1 cellular context compared by ENCODE assay signal in the genomic region with DNA sequence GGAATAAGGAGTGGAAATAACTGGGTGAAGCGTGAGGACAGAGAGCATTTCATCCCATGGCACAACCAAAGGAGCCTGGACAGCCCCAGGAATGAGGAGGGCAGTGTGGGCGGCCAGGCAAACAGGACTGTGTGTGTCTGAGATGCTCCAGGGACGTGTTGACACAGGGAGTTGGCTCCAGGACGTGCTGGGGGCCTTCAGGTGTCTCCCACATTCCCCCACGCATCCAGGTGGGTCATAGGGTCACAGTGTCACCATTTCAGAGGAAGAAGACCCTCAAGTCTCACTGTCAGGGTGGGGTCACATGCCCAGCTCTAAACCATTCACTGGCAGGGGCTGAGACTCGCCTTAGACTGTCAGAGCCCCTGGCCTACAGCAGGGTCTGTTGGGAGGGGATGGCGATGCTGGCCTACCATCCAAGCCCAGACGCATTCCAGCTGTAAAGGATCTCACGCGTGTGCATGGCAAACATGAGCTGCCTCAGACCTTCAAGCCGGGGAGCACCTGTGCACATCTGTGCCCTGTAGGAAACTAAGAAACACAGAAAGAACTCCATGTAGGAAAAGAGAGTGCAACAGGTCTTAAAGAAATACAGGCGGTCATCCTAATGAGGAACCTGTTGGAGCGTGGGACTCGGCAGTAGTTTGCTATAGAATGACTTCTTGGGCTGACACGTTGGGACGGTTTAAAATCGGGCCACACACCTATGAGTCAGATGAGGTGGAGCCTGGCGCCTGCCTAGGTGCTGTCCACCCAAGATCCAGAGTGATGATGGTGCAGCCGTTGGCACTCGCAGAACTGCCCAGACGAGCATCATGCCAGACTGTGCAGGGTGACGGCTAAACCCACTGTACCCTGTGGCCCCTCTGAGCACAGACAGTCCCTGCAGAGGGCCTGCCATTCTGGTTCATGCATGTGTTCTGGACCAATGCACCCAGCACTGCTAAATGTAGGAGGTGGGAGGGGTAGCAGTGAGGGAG.
TF ChIP-seq lines count a peak whose summit lies in the region.

No MANE protein-coding gene starts in this region.

TF ChIP-seq in IMR-90, 13 proteins besides CTCF, POLR2A, EP300 and RAD21:
- TF ChIP-seq MAZ (IDR thresholded peaks at IDR 0.05; ENCODE audit: borderline replicate concordance, low read depth, low read length): no peak
- no peak for TF ChIP-seq FOS (IDR thresholded peaks at IDR 0.05; ENCODE audit: low read depth, low read length)
- no peak for TF ChIP-seq BHLHE40 (IDR thresholded peaks at IDR 0.05; ENCODE audit: low read depth, low read length)
TF ChIP-seq in IMR-90: peak in this region for 0.
